ENCODE assay signal across 22 cellular contexts in the genomic region with DNA sequence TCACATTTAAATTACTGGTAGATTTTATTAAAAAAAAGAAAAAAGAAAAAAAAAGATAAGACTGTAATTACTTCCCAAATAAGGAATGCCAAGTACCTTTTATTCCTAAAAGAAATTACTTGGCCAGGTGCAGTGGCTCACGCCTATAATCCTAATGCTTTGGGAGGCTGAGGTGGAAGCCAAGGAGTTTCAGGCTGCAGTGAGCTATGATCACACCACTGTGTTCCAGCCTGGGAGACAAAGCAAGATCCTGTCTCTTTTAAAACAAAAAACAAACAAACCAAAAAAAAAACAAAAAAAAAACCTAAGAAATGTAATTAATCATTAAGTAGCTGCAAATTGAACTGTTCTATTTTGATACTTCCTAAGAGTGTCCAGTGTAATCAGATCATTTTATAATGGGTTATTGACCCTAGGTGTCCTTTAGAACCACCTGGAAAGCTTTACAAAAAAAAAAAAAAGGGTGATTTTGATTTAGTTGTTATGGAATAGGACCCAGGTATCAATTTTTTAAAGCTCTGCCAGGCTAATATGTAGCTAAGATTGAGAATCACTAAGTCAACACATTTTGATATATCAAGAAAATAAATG.
"Had no signal": no experiment of that assay in that cellular context is flagged by ENCODE, and none has a peak within 500 bp of the region (broad histone marks: within the 10 kb centered on the region; RNA-seq: fewer than 3 reads in every experiment).

No MANE protein-coding gene starts in this region.

- H3K36me3 ChIP-seq: breast epithelium had no signal

- H3K27ac ChIP-seq: breast epithelium, heart right ventricle, left lung, spleen, testis had no signal

- H3K27me3 ChIP-seq: breast epithelium, heart right ventricle, left lung, spleen, testis, transverse colon had no signal

- ATAC-seq: activated naive CD4-positive, alpha-beta T cell treated with anti-CD3 and anti-CD28 coated beads, Interleukin-2, amount 50 U/mL, for 72 hours; activated T-cell treated with anti-CD3 and anti-CD28 coated beads, Interleukin-2, amount 50 U/mL, for 72 hours; esophagus mucosa; left lung; natural killer cell had no signal

- DNase-seq: activated B cell treated with CpG ODN at 0.5 μM for 24 hours; activated CD4-positive, alpha-beta T cell treated with anti-CD3 and anti-CD28 coated beads, Interleukin-2, amount 50 U/mL, for 4 hours; activated naive CD4-positive, alpha-beta T cell; activated T-cell treated with anti-CD3 and anti-CD28 coated beads for 4 hours; activated T-cell treated with anti-CD3 and anti-CD28 coated beads, Interleukin-2, amount 50 U/mL, for 72 hours; central memory CD4-positive, alpha-beta T cell; foreskin fibroblast; heart right ventricle; kidney glomerular epithelial cell; left lung; midbrain; natural killer cell; posterior cingulate gyrus; right cardiac atrium; spleen; stimulated activated naive CD4-positive, alpha-beta T cell treated with Interleukin-2 at 50 U/mL for 16 hours; T-helper 2 cell; testis; transverse colon had no signal

- H3K4me1 ChIP-seq: testis had no signal

- H3K4me3 ChIP-seq: breast epithelium, heart right ventricle, left lung, spleen, testis, transverse colon had no signal

- H3K9me3 ChIP-seq: breast epithelium, heart right ventricle, left lung, spleen, testis, transverse colon had no signal
